In the genomic region with DNA sequence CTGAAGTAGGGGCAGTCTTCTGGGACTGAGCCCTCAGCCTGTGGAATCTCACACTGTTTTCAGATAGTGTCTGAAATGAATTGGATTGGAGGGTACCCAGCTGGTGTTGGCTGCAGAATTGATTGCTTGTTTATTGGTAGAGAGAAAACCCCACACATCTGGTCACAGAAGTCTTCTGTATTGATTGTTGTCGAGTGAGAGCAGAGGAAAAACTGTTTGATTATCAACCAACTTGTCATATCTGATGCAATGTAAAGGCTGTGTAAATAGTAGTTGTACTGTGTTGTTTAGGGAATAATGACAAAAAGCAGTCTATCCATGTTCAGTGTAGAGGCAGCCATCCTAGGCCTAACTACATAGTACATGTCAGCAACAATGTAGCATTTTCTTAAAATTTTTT, we compare ENCODE assay signal across 1 cellular context.
TF ChIP-seq lines count a peak whose summit lies in the region.

No MANE protein-coding gene starts in this region.

TF ChIP-seq in HepG2, 621 proteins besides CTCF, POLR2A, EP300 and RAD21 (continues in another document):
- TF ChIP-seq ERF (CRISPR knock-in tag; IDR thresholded peaks at IDR 0.05) (peak; percentile 25; the same call in 1 of the 2 replicates), XBP1 (CRISPR knock-in tag; IDR thresholded peaks at IDR 0.05) (no peak), SMYD3 (CRISPR knock-in tag; IDR thresholded peaks at IDR 0.05) (0 out of 2 replicates have a peak, but pooled peaks have one; percentile 23), FOXO1 (CRISPR knock-in tag; IDR thresholded peaks at IDR 0.05) (peak; percentile 34; the same call in 1 of the 2 replicates), PRMT3 (CRISPR knock-in tag; IDR thresholded peaks at IDR 0.05; ENCODE audit: borderline replicate concordance, low read depth) (no peak), ZNF12 (CRISPR knock-in tag; IDR thresholded peaks at IDR 0.05) (no peak), ZBTB8A (CRISPR knock-in tag; IDR thresholded peaks at IDR 0.05; ENCODE audit: borderline replicate concordance, low read depth) (no peak), GATAD2A (CRISPR knock-in tag; IDR thresholded peaks at IDR 0.05) (peak; percentile 75), CEBPB (IDR thresholded peaks at IDR 0.05; ENCODE audit: borderline replicate concordance, low read depth, low read length) (peak; percentile 51; the same call in 1 of the 2 replicates), SOX13 (IDR thresholded peaks at IDR 0.05) (no peak), SOX13 (CRISPR knock-in tag; conservative IDR thresholded peaks at IDR 0.05 in 1 of 2, IDR thresholded peaks at IDR 0.05 in 1 of 2) (peak in 1 of 2 experiments; percentile 69; a peak in 2 of 4 replicates), ZNF563 (CRISPR knock-in tag; IDR thresholded peaks at IDR 0.05) (no peak), ZSCAN29 (CRISPR knock-in tag; conservative IDR thresholded peaks at IDR 0.05) (no peak), ZNF619 (CRISPR knock-in tag; IDR thresholded peaks at IDR 0.05) (no peak), HDAC2 (CRISPR knock-in tag; IDR thresholded peaks at IDR 0.05) (0 out of 2 replicates have a peak, but pooled peaks have one; percentile 13), ZNF329 (CRISPR knock-in tag; IDR thresholded peaks at IDR 0.05; ENCODE audit: low read depth) (no peak), ZSCAN20 (CRISPR knock-in tag; IDR thresholded peaks at IDR 0.05; ENCODE audit: borderline replicate concordance) (no peak), SMAD3 (CRISPR knock-in tag; IDR thresholded peaks at IDR 0.05) (0 out of 2 replicates have a peak, but pooled peaks have one; percentile 35), TCF12 (IDR thresholded peaks at IDR 0.05) (no peak), TCF12 (CRISPR knock-in tag; IDR thresholded peaks at IDR 0.05) (no peak), MXI1 (IDR thresholded peaks at IDR 0.05; ENCODE audit: borderline replicate concordance, low read depth, low read length) (no peak), SOX5 (CRISPR knock-in tag; IDR thresholded peaks at IDR 0.05; ENCODE audit: borderline replicate concordance) (peak; percentile 46; the same call in 1 of the 2 replicates), ETV5 (CRISPR knock-in tag; IDR thresholded peaks at IDR 0.05; ENCODE audit: borderline replicate concordance) (no peak), SP2 (CRISPR knock-in tag; IDR thresholded peaks at IDR 0.05) (no peak), MXD4 (CRISPR knock-in tag; IDR thresholded peaks at IDR 0.05) (no peak), ZNF639 (CRISPR knock-in tag; conservative IDR thresholded peaks at IDR 0.05) (no peak), ZNF24 (IDR thresholded peaks at IDR 0.05) (no peak), RAD51 (IDR thresholded peaks at IDR 0.05; ENCODE audit: borderline replicate concordance) (no peak), FOXP1 (IDR thresholded peaks at IDR 0.05) (no peak; the same call in 1 of the 2 replicates), FOXP1 (CRISPR knock-in tag; IDR thresholded peaks at IDR 0.05) (peak; percentile 97), ZFY (CRISPR knock-in tag; IDR thresholded peaks at IDR 0.05) (no peak), ZNF672 (CRISPR knock-in tag; IDR thresholded peaks at IDR 0.05) (no peak), SOX6 (IDR thresholded peaks at IDR 0.05) (no peak), SOX6 (CRISPR knock-in tag; IDR thresholded peaks at IDR 0.05) (peak; percentile 80), ZNF646 (CRISPR knock-in tag; IDR thresholded peaks at IDR 0.05) (no peak), NAIF1 (CRISPR knock-in tag; IDR thresholded peaks at IDR 0.05; ENCODE audit: borderline replicate concordance) (no peak), ZBTB21 (CRISPR knock-in tag; IDR thresholded peaks at IDR 0.05) (no peak), ZNF17 (CRISPR knock-in tag; IDR thresholded peaks at IDR 0.05) (no peak), FOXA1 (IDR thresholded peaks at IDR 0.05) (no peak), FOXA1 (CRISPR knock-in tag; IDR thresholded peaks at IDR 0.05) (peak; percentile 49; the same call in 1 of the 2 replicates), RARA (CRISPR knock-in tag; IDR thresholded peaks at IDR 0.05) (peak; percentile 39; the same call in 1 of the 2 replicates)
- TF ChIP-seq, protein P1, sequence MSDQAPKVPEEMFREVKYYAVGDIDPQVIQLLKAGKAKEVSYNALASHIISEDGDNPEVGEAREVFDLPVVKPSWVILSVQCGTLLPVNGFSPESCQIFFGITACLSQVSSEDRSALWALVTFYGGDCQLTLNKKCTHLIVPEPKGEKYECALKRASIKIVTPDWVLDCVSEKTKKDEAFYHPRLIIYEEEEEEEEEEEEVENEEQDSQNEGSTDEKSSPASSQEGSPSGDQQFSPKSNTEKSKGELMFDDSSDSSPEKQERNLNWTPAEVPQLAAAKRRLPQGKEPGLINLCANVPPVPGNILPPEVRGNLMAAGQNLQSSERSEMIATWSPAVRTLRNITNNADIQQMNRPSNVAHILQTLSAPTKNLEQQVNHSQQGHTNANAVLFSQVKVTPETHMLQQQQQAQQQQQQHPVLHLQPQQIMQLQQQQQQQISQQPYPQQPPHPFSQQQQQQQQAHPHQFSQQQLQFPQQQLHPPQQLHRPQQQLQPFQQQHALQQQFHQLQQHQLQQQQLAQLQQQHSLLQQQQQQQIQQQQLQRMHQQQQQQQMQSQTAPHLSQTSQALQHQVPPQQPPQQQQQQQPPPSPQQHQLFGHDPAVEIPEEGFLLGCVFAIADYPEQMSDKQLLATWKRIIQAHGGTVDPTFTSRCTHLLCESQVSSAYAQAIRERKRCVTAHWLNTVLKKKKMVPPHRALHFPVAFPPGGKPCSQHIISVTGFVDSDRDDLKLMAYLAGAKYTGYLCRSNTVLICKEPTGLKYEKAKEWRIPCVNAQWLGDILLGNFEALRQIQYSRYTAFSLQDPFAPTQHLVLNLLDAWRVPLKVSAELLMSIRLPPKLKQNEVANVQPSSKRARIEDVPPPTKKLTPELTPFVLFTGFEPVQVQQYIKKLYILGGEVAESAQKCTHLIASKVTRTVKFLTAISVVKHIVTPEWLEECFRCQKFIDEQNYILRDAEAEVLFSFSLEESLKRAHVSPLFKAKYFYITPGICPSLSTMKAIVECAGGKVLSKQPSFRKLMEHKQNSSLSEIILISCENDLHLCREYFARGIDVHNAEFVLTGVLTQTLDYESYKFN (CRISPR knock-in tag; conservative IDR thresholded peaks at IDR 0.05): 0 out of 2 replicates have a peak, but pooled peaks have one; percentile 40
- TF ChIP-seq, protein P2, sequence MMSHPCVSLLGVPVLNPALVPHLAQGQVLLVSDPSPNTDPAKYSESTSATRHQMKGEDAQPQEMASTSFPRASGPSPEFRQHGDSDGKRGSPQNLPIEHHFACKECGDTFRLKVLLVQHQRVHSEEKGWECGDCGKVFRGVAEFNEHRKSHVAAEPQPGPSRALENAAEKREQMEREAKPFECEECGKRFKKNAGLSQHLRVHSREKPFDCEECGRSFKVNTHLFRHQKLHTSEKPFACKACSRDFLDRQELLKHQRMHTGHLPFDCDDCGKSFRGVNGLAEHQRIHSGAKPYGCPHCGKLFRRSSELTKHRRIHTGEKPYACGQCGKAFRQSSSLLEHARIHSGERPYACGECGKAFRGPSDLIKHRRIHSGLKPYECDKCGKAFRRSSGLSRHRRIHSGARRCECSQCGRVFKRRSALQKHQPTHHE (CRISPR knock-in tag; IDR thresholded peaks at IDR 0.05; ENCODE audit: borderline replicate concordance): no peak
- TF ChIP-seq, protein P3, sequence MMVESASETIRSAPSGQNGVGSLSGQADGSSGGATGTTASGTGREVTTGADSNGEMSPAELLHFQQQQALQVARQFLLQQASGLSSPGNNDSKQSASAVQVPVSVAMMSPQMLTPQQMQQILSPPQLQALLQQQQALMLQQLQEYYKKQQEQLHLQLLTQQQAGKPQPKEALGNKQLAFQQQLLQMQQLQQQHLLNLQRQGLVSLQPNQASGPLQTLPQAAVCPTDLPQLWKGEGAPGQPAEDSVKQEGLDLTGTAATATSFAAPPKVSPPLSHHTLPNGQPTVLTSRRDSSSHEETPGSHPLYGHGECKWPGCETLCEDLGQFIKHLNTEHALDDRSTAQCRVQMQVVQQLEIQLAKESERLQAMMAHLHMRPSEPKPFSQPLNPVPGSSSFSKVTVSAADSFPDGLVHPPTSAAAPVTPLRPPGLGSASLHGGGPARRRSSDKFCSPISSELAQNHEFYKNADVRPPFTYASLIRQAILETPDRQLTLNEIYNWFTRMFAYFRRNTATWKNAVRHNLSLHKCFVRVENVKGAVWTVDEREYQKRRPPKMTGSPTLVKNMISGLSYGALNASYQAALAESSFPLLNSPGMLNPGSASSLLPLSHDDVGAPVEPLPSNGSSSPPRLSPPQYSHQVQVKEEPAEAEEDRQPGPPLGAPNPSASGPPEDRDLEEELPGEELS (CRISPR knock-in tag; IDR thresholded peaks at IDR 0.05): peak; percentile 95
- TF ChIP-seq, protein P4, sequence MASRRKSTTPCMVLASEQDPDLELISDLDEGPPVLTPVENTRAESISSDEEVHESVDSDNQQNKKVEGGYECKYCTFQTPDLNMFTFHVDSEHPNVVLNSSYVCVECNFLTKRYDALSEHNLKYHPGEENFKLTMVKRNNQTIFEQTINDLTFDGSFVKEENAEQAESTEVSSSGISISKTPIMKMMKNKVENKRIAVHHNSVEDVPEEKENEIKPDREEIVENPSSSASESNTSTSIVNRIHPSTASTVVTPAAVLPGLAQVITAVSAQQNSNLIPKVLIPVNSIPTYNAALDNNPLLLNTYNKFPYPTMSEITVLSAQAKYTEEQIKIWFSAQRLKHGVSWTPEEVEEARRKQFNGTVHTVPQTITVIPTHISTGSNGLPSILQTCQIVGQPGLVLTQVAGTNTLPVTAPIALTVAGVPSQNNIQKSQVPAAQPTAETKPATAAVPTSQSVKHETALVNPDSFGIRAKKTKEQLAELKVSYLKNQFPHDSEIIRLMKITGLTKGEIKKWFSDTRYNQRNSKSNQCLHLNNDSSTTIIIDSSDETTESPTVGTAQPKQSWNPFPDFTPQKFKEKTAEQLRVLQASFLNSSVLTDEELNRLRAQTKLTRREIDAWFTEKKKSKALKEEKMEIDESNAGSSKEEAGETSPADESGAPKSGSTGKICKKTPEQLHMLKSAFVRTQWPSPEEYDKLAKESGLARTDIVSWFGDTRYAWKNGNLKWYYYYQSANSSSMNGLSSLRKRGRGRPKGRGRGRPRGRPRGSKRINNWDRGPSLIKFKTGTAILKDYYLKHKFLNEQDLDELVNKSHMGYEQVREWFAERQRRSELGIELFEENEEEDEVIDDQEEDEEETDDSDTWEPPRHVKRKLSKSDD (CRISPR knock-in tag; IDR thresholded peaks at IDR 0.05; ENCODE audit: low read depth): no peak
- TF ChIP-seq, protein P5, sequence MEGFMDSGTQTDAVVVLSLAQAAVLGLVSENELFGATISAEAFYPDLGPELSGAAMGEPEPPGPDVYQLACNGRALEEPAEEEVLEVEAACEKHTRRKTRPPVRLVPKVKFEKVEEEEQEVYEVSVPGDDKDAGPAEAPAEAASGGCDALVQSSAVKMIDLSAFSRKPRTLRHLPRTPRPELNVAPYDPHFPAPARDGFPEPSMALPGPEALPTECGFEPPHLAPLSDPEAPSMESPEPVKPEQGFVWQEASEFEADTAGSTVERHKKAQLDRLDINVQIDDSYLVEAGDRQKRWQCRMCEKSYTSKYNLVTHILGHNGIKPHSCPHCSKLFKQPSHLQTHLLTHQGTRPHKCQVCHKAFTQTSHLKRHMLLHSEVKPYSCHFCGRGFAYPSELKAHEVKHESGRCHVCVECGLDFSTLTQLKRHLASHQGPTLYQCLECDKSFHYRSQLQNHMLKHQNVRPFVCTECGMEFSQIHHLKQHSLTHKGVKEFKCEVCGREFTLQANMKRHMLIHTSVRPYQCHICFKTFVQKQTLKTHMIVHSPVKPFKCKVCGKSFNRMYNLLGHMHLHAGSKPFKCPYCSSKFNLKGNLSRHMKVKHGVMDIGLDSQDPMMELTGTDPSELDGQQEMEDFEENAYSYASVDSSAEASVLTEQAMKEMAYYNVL (CRISPR knock-in tag; IDR thresholded peaks at IDR 0.05; ENCODE audit: borderline replicate concordance): no peak
